17 cellular contexts compared by ENCODE assay signal in the genomic region with DNA sequence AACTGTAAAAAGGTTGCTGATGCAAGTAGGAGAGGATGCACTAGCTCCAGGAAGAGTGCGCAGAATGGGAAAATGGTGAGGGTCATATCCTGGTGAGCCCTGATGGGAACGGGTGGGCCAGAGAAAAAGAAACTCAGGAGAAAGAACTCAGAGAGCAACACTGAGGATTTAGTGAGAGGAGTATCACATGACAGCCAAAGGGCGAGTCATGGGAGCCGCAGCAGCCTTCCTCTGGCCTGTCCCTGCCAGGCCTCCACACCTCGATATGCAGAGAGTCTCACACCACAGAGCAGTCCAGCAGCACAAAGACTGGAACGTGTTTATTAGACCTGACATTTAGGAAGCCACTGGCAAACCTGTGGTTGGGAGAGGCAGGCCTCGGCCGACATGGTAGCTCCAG.
DNase-seq lines count a peak whose midpoint lies in the region; ATAC-seq, FAIRE-seq and TF ChIP-seq lines count a peak whose summit lies in the region.
"Had no signal": no experiment of that assay in that cellular context is flagged by ENCODE, and none has a peak within 500 bp of the region (broad histone marks: within the 10 kb centered on the region; RNA-seq: fewer than 3 reads in every experiment).

No MANE protein-coding gene starts in this region.

- no peak for TF ChIP-seq CTCF in VCaP (conservative IDR thresholded peaks at IDR 0.05)
- TF ChIP-seq CTCF in foreskin fibroblast (IDR thresholded peaks at IDR 0.05; ENCODE audit: low read depth, low read length) = no peak

- H3K4me3 ChIP-seq in foreskin fibroblast (ENCODE audit: low read depth in 1 of 2, low read length in 2 of 2) = no peak overlapping the region
- H3K4me3 ChIP-seq: heart left ventricle, SK-N-MC, skin epidermis, vagina had no signal

- peak; percentile 33 for DNase-seq in H54 (ENCODE audit: insufficient read length, low spot score)
- DNase-seq in foreskin fibroblast = peak; percentile 29 to 60
- DNase-seq in renal cortical epithelial cell (ENCODE audit: low read depth) = peak; percentile 59
- DNase-seq in medulla oblongata (ENCODE audit: extremely low spot score) = no peak
- DNase-seq in NOMO-1 treated with DMSO at 0.1 percent for 48 hours (lab: John Stamatoyannopoulos, UW; ENCODE audit: unreplicated experiment) = no peak
- no peak for DNase-seq in stimulated activated naive CD4-positive, alpha-beta T cell treated with Interleukin-2 at 50 U/mL for 16 hours (lab: John Stamatoyannopoulos, UW)
- DNase-seq: activated CD4-positive, alpha-beta T cell treated with anti-CD3 and anti-CD28 coated beads, Interleukin-2, amount 10 ng/mL, durations not matched to agents 7 days and 5 days; activated effector memory CD4-positive, alpha-beta T cell treated with anti-CD3 and anti-CD28 coated beads, Interleukin-2, amount 50 U/mL, for 16 hours; cerebellar nuclear complex; heart left ventricle; NCI-H510A treated with DMSO at 0.1 percent for 48 hours had no signal

- ATAC-seq in GM18907 (IDR thresholded peaks at IDR 0.05; ENCODE audit: unreplicated experiment) = no peak

- peak overlapping the region; percentile 49; the same call in 1 of the 2 replicates for H3K27ac ChIP-seq in VCaP
- H3K27ac ChIP-seq: heart left ventricle, SK-N-MC, skin epidermis, vagina had no signal

- no peak for FAIRE-seq in H54 (lab: Jason Lieb, UNC)
- FAIRE-seq: GM12892 had no signal

- no peak for TF ChIP-seq POLR2A in H54 (IDR thresholded peaks at IDR 0.05; ENCODE audit: low read depth, low read length)

Comparison
In these comparisons a context has a peak if more than half of its experiments do, and no peak if none do; other contexts are left out.
1. DNase-seq: peak in H54 (single experiment), foreskin fibroblast (2 of 2) and renal cortical epithelial cell (single experiment); none in medulla oblongata (single experiment), NOMO-1 treated with DMSO at 0.1 percent for 48 hours (single experiment) and stimulated activated naive CD4-positive, alpha-beta T cell treated with Interleukin-2 at 50 U/mL for 16 hours (single experiment).